Comparison of ENCODE assay signal across 11 cellular contexts in the genomic region with DNA sequence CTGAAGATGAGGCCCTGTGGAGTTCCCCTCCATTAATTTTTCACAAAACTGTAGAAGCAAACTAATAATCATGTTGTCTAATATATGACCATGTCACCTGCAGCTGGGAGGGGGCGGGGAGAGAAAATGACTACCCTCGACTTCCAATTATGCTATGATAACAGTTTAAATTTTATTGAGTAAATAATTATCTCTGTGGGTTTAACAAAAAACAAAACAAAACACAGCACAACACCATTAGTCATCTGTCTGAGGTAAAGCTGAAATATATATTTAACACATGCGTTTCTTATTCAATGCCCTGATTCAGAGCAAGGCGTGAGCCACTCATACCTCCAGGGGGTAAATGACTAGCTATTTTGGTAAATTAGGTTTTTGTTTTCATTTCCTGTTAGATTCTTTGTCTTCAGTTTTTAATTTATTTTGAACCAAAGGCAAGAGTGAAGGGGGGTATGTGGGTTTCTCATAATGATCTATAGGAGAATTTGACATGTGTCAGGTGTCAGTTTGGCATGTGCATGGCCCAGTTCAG.
A peak's percentile ranks its signal among the peaks of the same experiment; 100 is the strongest.
DNase-seq lines count a peak whose midpoint lies in the region; ATAC-seq and TF ChIP-seq lines count a peak whose summit lies in the region.
"Had no signal": no experiment of that assay in that cellular context is flagged by ENCODE, and none has a peak within 500 bp of the region (broad histone marks: within the 10 kb centered on the region; RNA-seq: fewer than 3 reads in every experiment).

No MANE protein-coding gene starts in this region.

- H3K27ac ChIP-seq in RWPE2 (ENCODE audit: poor library complexity, severe bottlenecking) = no peak overlapping the region
- H3K27ac ChIP-seq: brain microvascular endothelial cell, esophagus squamous epithelium, vagina had no signal

- no peaks in the 10 kb centered on the region for H3K27me3 ChIP-seq in RWPE2 (ENCODE audit: insufficient read depth, poor library complexity, severe bottlenecking)
- H3K27me3 ChIP-seq: brain microvascular endothelial cell, vagina had no signal

- no peaks in the 10 kb centered on the region for H3K36me3 ChIP-seq in RWPE2 (ENCODE audit: low read depth)
- H3K36me3 ChIP-seq: brain microvascular endothelial cell, esophagus squamous epithelium, vagina had no signal

- no peak overlapping the region for H3K4me3 ChIP-seq in RWPE2 (ENCODE audit: severe bottlenecking)
- H3K4me3 ChIP-seq: esophagus squamous epithelium, vagina had no signal

- H3K4me1 ChIP-seq in RWPE2 (ENCODE audit: insufficient read depth, poor library complexity, severe bottlenecking) = peaks cover 3% of the 10 kb centered on the region
- H3K4me1 ChIP-seq: vagina had no signal

- H3K9me3 ChIP-seq in RWPE2 (ENCODE audit: severe bottlenecking) = no peaks in the 10 kb centered on the region
- H3K9me3 ChIP-seq: esophagus squamous epithelium, vagina had no signal

- TF ChIP-seq CTCF in RWPE2 (IDR thresholded peaks at IDR 0.05; ENCODE audit: poor library complexity, severe bottlenecking) = no peak

- DNase-seq in RWPE2 (ENCODE audit: low spot score) = no peak
- DNase-seq in OCI-M1 (lab: John Stamatoyannopoulos, UW) = no peak
- no peak for DNase-seq in SHP77 treated with DMSO at 0.1 percent for 48 hours (lab: John Stamatoyannopoulos, UW)
- DNase-seq: activated CD8-positive, alpha-beta memory T cell treated with anti-CD3 and anti-CD28 coated beads, Interleukin-2, amount 50 U/mL, for 4 hours; brain microvascular endothelial cell; esophagus squamous epithelium had no signal

- ATAC-seq in GM18508 (IDR thresholded peaks at IDR 0.05; ENCODE audit: insufficient read depth, unreplicated experiment) = peak; percentile 71
- ATAC-seq in GM19023 (IDR thresholded peaks at IDR 0.05; ENCODE audit: unreplicated experiment) = peak; percentile 68
- peak; percentile 71 for ATAC-seq in HG03159 (IDR thresholded peaks at IDR 0.05; ENCODE audit: unreplicated experiment)
- ATAC-seq in RWPE2 (ENCODE audit: low read depth) = peak; percentile 64; the same call in 2 of the 3 replicates
- ATAC-seq in HG02571 (IDR thresholded peaks at IDR 0.05; ENCODE audit: unreplicated experiment) = no peak
